Comparison of ENCODE assay signal across 8 cellular contexts in the genomic region with DNA sequence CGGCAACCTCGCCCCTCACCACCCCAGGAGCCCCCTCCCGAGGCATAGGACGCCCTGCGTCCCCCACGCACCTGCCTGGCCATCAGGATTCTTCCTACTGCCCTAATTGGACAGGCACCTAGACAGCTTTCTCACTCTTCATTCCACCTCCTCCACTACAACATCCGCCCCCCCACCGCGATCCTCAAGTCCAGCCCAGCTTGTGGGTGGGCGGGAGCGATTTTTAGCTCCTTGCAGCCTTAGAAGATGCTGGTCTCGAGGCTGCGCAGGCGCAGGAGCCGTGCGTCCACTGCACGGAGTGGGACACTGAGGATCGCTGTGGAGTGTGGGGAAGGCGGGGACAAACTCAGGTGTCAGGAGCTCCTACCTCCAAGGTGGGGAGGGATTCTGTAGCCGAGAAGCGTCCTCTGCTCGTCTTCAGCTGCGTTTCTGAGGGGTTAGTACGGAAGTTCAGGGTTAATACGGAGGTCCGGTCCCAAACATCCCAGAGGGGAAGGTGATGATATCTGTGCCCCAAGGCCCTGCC. TPM values are rescaled to one million over a fixed set of nuclear protein-coding genes. Genes with fewer than 3 reads are reported as not detected.
A peak's percentile ranks its signal among the peaks of the same experiment; 100 is the strongest.
DNase-seq lines count a peak whose midpoint lies in the region; ATAC-seq, FAIRE-seq and TF ChIP-seq lines count a peak whose summit lies in the region.

TSS of gene RTBDN (minus strand) at position 162 of the 526 bp plus-strand sequence. CDS start 4,600 bp downstream, outside the sequence.

- peak within 1 kb of the TSS; percentile 83 for H2AFZ ChIP-seq in GM23338

- H3K27me3 ChIP-seq in GM23338 (ENCODE audit: insufficient read depth) (peaks cover 14% of the 10 kb centered on the region), uterus (peaks cover 53 to 70% of the 10 kb centered on the region in 2 donors)

- no peaks in the 10 kb centered on the region for H3K9me3 Mint-ChIP-seq in GM23338
- H3K9me3 Mint-ChIP-seq in activated T-helper 17 cell treated with anti-CD3 and anti-CD28 coated beads, Interleukin-2, amount 50 U/mL, for 72 hours = no peaks in the 10 kb centered on the region

- DNase-seq in GM23338 (ENCODE audit: low spot score) (peak; percentile 71), left kidney (ENCODE audit: low read depth, low spot score) (peak; percentile 25), uterus (no peak), kidney (no peak)
- no peak for DNase-seq in activated CD4-positive, alpha-beta T cell treated with anti-CD3 and anti-CD28 coated beads, Interleukin-2, amount 50 U/mL, for 4 hours

- H3K79me2 ChIP-seq in GM23338 (replicated peaks; ENCODE audit: insufficient read depth) = peaks cover 2% of the 10 kb centered on the region; the same call in 1 of the 2 replicates

- TF ChIP-seq POLR2A in uterus (IDR thresholded peaks at IDR 0.05) = no peak

- H3K36me3 Mint-ChIP-seq in GM23338 (ENCODE audit: low read depth) = no peaks in the 10 kb centered on the region; the same call in 2 of the 3 replicates
- no peaks in the 10 kb centered on the region for H3K36me3 Mint-ChIP-seq in activated T-helper 17 cell treated with anti-CD3 and anti-CD28 coated beads, Interleukin-2, amount 50 U/mL, for 72 hours (ENCODE audit: low read depth)

- TF ChIP-seq CTCF in 22Rv1 (IDR thresholded peaks at IDR 0.05) (no peak), GM23338 (conservative IDR thresholded peaks at IDR 0.05; ENCODE audit: low read depth in 2 of 2) (no peak), uterus (IDR thresholded peaks at IDR 0.05) (no peak), kidney (IDR thresholded peaks at IDR 0.05; ENCODE audit: borderline replicate concordance, extremely low read depth, insufficient read depth) (no peak)

- peak within 1 kb of the TSS; percentile 90 for H3K4me2 ChIP-seq in GM23338

- H4K20me1 ChIP-seq in GM23338 (replicated peaks; ENCODE audit: insufficient read depth) = peaks cover 11% of the 10 kb centered on the region; the same call in 1 of the 2 replicates

- no peak within 1 kb of the TSS for H3K27ac Mint-ChIP-seq in GM23338
- H3K27ac Mint-ChIP-seq in activated T-helper 17 cell treated with anti-CD3 and anti-CD28 coated beads, Interleukin-2, amount 50 U/mL, for 72 hours = no peak within 1 kb of the TSS

- H3K9me2 ChIP-seq in GM23338 (ENCODE audit: insufficient read depth) = no peaks in the 10 kb centered on the region

- H3K36me3 ChIP-seq in GM23338 (ENCODE audit: insufficient read depth) (no peaks in the 10 kb centered on the region), uterus (no peaks in the 10 kb centered on the region), kidney (ENCODE audit: control insufficient read depth in 1 of 2, insufficient read depth in 2 of 2, low read length in 2 of 2) (no peaks in the 10 kb centered on the region)

- H3K27me3 Mint-ChIP-seq in GM23338 (ENCODE audit: insufficient read depth, low read depth, poor library complexity) = peaks cover 32% of the 10 kb centered on the region
- peaks cover 53% of the 10 kb centered on the region for H3K27me3 Mint-ChIP-seq in activated T-helper 17 cell treated with anti-CD3 and anti-CD28 coated beads, Interleukin-2, amount 50 U/mL, for 72 hours

- no peaks in the 10 kb centered on the region for H3K9me3 ChIP-seq in uterus
- H3K9me3 ChIP-seq in kidney (ENCODE audit: control insufficient read depth in 1 of 2, low read length in 2 of 2) = no peaks in the 10 kb centered on the region

- H3K4me3 ChIP-seq in GM23338 (peak within 1 kb of the TSS; percentile 77), uterus (peak within 1 kb of the TSS in 1 of 2 donors; percentile 23), kidney (ENCODE audit: low read length in 2 of 2) (no peak within 1 kb of the TSS)

- H3K27ac ChIP-seq in 22Rv1 (peak within 1 kb of the TSS; percentile 69), GM23338 (ENCODE audit: low read depth) (0 out of 2 replicates have a peak within 1 kb of the TSS, but pooled peaks have one; percentile 50), uterus (no peak within 1 kb of the TSS), kidney (ENCODE audit: low read depth in 2 of 2, low read length in 2 of 2) (no peak within 1 kb of the TSS)

- no peak for FAIRE-seq in kidney (lab: Jason Lieb, UNC)

- intact Hi-C loops in uterus (cut with DNase I; ENCODE audit: low total_unique reads) (no loop called here), kidney (cut with DNase I) (no loop called here)

- H3K4me1 ChIP-seq in GM23338 (ENCODE audit: insufficient read depth) = peaks cover 30% of the 10 kb centered on the region
- peaks cover 0 to 14% of the 10 kb centered on the region in 2 donors for H3K4me1 ChIP-seq in uterus
- H3K4me1 ChIP-seq in kidney (ENCODE audit: control insufficient read depth in 1 of 2, insufficient read depth in 1 of 2, low read depth in 1 of 2, low read length in 2 of 2) = peaks cover 0 to 5% of the 10 kb centered on the region in 2 donors

- no peak within 1 kb of the TSS for H3K9ac ChIP-seq in kidney (ENCODE audit: low read length in 2 of 2)

- H3K4me1 Mint-ChIP-seq in GM23338 = peaks cover 34% of the 10 kb centered on the region
- H3K4me1 Mint-ChIP-seq in activated T-helper 17 cell treated with anti-CD3 and anti-CD28 coated beads, Interleukin-2, amount 50 U/mL, for 72 hours = peaks cover 19% of the 10 kb centered on the region

- no peak; the same call in 2 of the 3 replicates for ATAC-seq in GM23338
- ATAC-seq in activated T-helper 17 cell treated with anti-CD3 and anti-CD28 coated beads, Interleukin-2, amount 50 U/mL, for 72 hours (replicated peaks) = no peak
- no peak for ATAC-seq in GM21390 (IDR thresholded peaks at IDR 0.05; ENCODE audit: unreplicated experiment)

- H3F3A ChIP-seq in GM23338 (replicated peaks; ENCODE audit: low read depth) = peaks cover 50% of the 10 kb centered on the region

- H3K4me3 Mint-ChIP-seq in GM23338 = peak within 1 kb of the TSS; percentile 75
- peak within 1 kb of the TSS; percentile 51 for H3K4me3 Mint-ChIP-seq in activated T-helper 17 cell treated with anti-CD3 and anti-CD28 coated beads, Interleukin-2, amount 50 U/mL, for 72 hours

TF ChIP-seq in GM23338, 12 proteins besides CTCF, POLR2A, EP300 and RAD21:
- TF ChIP-seq NANOG (IDR thresholded peaks at IDR 0.05; ENCODE audit: borderline replicate concordance) (no peak), POLR2AphosphoS5 (IDR thresholded peaks at IDR 0.05; ENCODE audit: low read depth) (0 out of 2 replicates have a peak, but pooled peaks have one; percentile 5)

RNA-seq across cellular contexts. Expression of gene RTBDN, which starts in this region (rescaled TPM):
- total RNA-seq in GM23338 (2014; rRNA removed; shearing (Covaris generic)) = 3.3 and 4.1 TPM in 2 replicates
- polyA plus RNA-seq in GM23338 (2016; fragmentation: Nextera tagmentation; extraction: Ambion mirVana) (4.4 and 4.6 TPM in 2 replicates), kidney (ENCODE audit: insufficient read depth, low read depth, low replicate concordance) (not detected)
- total RNA-seq in activated T-helper 17 cell treated with anti-CD3 and anti-CD28 coated beads, Interleukin-2, amount 50 U/mL, for 72 hours = not detected
- total RNA-seq in uterus (not detected), kidney (not detected)

Comparison
In these comparisons a context has a peak if more than half of its experiments do, and no peak if none do; other contexts are left out.
1. H3K27ac ChIP-seq: peak in 22Rv1 (single experiment) and GM23338 (single experiment); none in uterus (0 of 2) and kidney (0 of 2).
2. DNase-seq: peak in GM23338 (single experiment) and left kidney (single experiment); none in uterus (0 of 2), kidney (single experiment) and activated CD4-positive, alpha-beta T cell treated with anti-CD3 and anti-CD28 coated beads, Interleukin-2, amount 50 U/mL, for 4 hours (0 of 2).